Comparison of ENCODE assay signal across 11 cellular contexts in genomic region chr1:156491151-156491949, GRCh38. TPM values are rescaled to one million over a fixed set of nuclear protein-coding genes. Genes with fewer than 3 reads are reported as not detected.
A peak's percentile ranks its signal among the peaks of the same experiment; 100 is the strongest.
DNase-seq lines count a peak whose midpoint lies in the region; ATAC-seq, FAIRE-seq and TF ChIP-seq lines count a peak whose summit lies in the region.
"Had no signal": no experiment of that assay in that cellular context is flagged by ENCODE, and none has a peak within 500 bp of the region (broad histone marks: within the 10 kb centered on the region; RNA-seq: fewer than 3 reads in every experiment).

No MANE protein-coding gene starts in this region.

- H3K9me3 Mint-ChIP-seq in activated T-cell treated with anti-CD3 and anti-CD28 coated beads, Interleukin-2, amount 50 U/mL, for 24 hours: no peaks in the 10 kb centered on the region

- H3K9me3 ChIP-seq in SU-DHL-6 (ENCODE audit: insufficient read depth, low read length) (no peaks in the 10 kb centered on the region), kidney (ENCODE audit: control insufficient read depth in 1 of 2, low read length in 2 of 2) (no peaks in the 10 kb centered on the region), thoracic aorta (no peaks in the 10 kb centered on the region)

- peak overlapping the region; percentile 23 for H3K4me3 ChIP-seq in SU-DHL-6 (ENCODE audit: insufficient read depth, low read length, poor library complexity, severe bottlenecking)
- peak overlapping the region in 1 of 2 donors; percentile 21 for H3K4me3 ChIP-seq in kidney (ENCODE audit: low read length in 2 of 2)
- peak overlapping the region; percentile 69 for H3K4me3 ChIP-seq in thoracic aorta

- peaks cover 59% of the 10 kb centered on the region for H3F3A ChIP-seq in SU-DHL-6 (ENCODE audit: insufficient read depth)

- H3K27me3 ChIP-seq in SU-DHL-6 (ENCODE audit: low read length) (no peaks in the 10 kb centered on the region), thoracic aorta (replicated peaks; ENCODE audit: insufficient read depth) (no peaks in the 10 kb centered on the region)

- H3K27ac ChIP-seq in SU-DHL-6 (ENCODE audit: low read depth, low read length): peak overlapping the region; percentile 98
- H3K27ac ChIP-seq in kidney (ENCODE audit: low read depth in 2 of 2, low read length in 2 of 2): peak overlapping the region; percentile 66 to 67
- peak overlapping the region; percentile 72 to 100 for H3K27ac ChIP-seq in thoracic aorta
- H3K27ac ChIP-seq: C4-2B had no signal

- H4K20me1 ChIP-seq in SU-DHL-6 (ENCODE audit: low read depth, low read length): no peaks in the 10 kb centered on the region

- H2AFZ ChIP-seq in SU-DHL-6 (ENCODE audit: low read depth, low read length, severe bottlenecking): no peak overlapping the region

- no peaks in the 10 kb centered on the region for H3K9me2 ChIP-seq in SU-DHL-6 (replicated peaks; ENCODE audit: insufficient read depth, low read length)

- no peak for TF ChIP-seq CTCF in SU-DHL-6 (IDR thresholded peaks at IDR 0.05; ENCODE audit: insufficient read depth, low read length, poor library complexity, severe bottlenecking)
- no peak for TF ChIP-seq CTCF in kidney (IDR thresholded peaks at IDR 0.05; ENCODE audit: borderline replicate concordance, extremely low read depth, insufficient read depth)
- TF ChIP-seq CTCF in thoracic aorta (IDR thresholded peaks at IDR 0.05): no peak

- H3K27me3 Mint-ChIP-seq in activated T-cell treated with anti-CD3 and anti-CD28 coated beads, Interleukin-2, amount 50 U/mL, for 24 hours: no peaks in the 10 kb centered on the region

- FAIRE-seq in kidney (lab: Jason Lieb, UNC): no peak

- H3K79me2 ChIP-seq in SU-DHL-6 (ENCODE audit: insufficient read depth, low read length): peaks cover 92% of the 10 kb centered on the region

- H3K27ac Mint-ChIP-seq in activated T-cell treated with anti-CD3 and anti-CD28 coated beads, Interleukin-2, amount 50 U/mL, for 24 hours: peak overlapping the region; percentile 90

- H3K9ac ChIP-seq in SU-DHL-6 (ENCODE audit: low read length) (peak overlapping the region; percentile 66), kidney (ENCODE audit: low read length in 2 of 2) (peak overlapping the region; percentile 35 to 67)

- H3K36me3 ChIP-seq in SU-DHL-6 (ENCODE audit: low read length) (no peaks in the 10 kb centered on the region), kidney (ENCODE audit: control insufficient read depth in 1 of 2, insufficient read depth in 2 of 2, low read length in 2 of 2) (peaks cover 0 to 7% of the 10 kb centered on the region in 2 donors), thoracic aorta (peaks cover 14% of the 10 kb centered on the region)

- DNase-seq in activated T-cell treated with anti-CD3 and anti-CD28 coated beads, Interleukin-2, amount 50 U/mL, for 24 hours: no peak
- DNase-seq in activated T-cell treated with anti-CD3 and anti-CD28 coated beads for 4 hours: no peak
- DNase-seq in kidney: no peak
- DNase-seq in thoracic aorta (ENCODE audit: low spot score): no peak
- no peak for DNase-seq in activated effector memory CD4-positive, alpha-beta T cell treated with anti-CD3 and anti-CD28 coated beads, Interleukin-2, amount 50 U/mL, for 16 hours
- DNase-seq in NCI-H1436 (lab: John Stamatoyannopoulos, UW): no peak
- DNase-seq: activated CD4-positive, alpha-beta T cell treated with anti-CD3 and anti-CD28 coated beads, Interleukin-2, amount 50 U/mL, for 48 hours; stimulated activated naive CD4-positive, alpha-beta T cell treated with Interleukin-2 at 50 U/mL for 16 hours had no signal

- intact Hi-C loops in kidney (cut with DNase I): no loop called here

- H3K4me1 ChIP-seq in kidney (ENCODE audit: control insufficient read depth in 1 of 2, insufficient read depth in 1 of 2, low read depth in 1 of 2, low read length in 2 of 2) (peaks cover 55 to 80% of the 10 kb centered on the region in 2 donors), thoracic aorta (ENCODE audit: control insufficient read depth in 1 of 2, low read depth in 2 of 2) (peaks cover 83 to 100% of the 10 kb centered on the region in 2 donors)

- H3K36me3 Mint-ChIP-seq in activated T-cell treated with anti-CD3 and anti-CD28 coated beads, Interleukin-2, amount 50 U/mL, for 24 hours (ENCODE audit: low read depth): peaks cover 40% of the 10 kb centered on the region

- H3K4me3 Mint-ChIP-seq in activated T-cell treated with anti-CD3 and anti-CD28 coated beads, Interleukin-2, amount 50 U/mL, for 24 hours: no peak overlapping the region

- ATAC-seq in thoracic aorta (ENCODE audit: insufficient number of reproducible peaks, low FRiP score, low read depth) (no peak), GM21528 (IDR thresholded peaks at IDR 0.05; ENCODE audit: low FRiP score, unreplicated experiment) (no peak)

- peaks cover 100% of the 10 kb centered on the region for H3K4me1 Mint-ChIP-seq in activated T-cell treated with anti-CD3 and anti-CD28 coated beads, Interleukin-2, amount 50 U/mL, for 24 hours (ENCODE audit: low read depth)

- peak overlapping the region; percentile 77 for H3K4me2 ChIP-seq in SU-DHL-6 (ENCODE audit: low read depth, low read length, poor library complexity, severe bottlenecking)

RNA-seq across cellular contexts. Expression of gene MEF2D, which starts 9.2 kb away (rescaled TPM):
- total RNA-seq in kidney (49.3 TPM), thoracic aorta (100 to 1,000 TPM in 1 of 2 donors, 10 to 100 TPM in 1; 76.1 to 101 TPM)
- 13.7 TPM for polyA plus RNA-seq in kidney (ENCODE audit: insufficient read depth, low read depth, low replicate concordance)
